ENCODE assay signal across 2 cellular contexts in genomic region chr17:74744349-74744713, GRCh38.
TF ChIP-seq lines count a peak whose summit lies in the region.

No MANE protein-coding gene starts in this region.

TF ChIP-seq in HEK293, 187 proteins besides CTCF, POLR2A, EP300 and RAD21:
- TF ChIP-seq ZNF335 (tag by site-specific recombination; conservative IDR thresholded peaks at IDR 0.05) (peak; percentile 50; the same call in 1 of the 2 replicates), ZNF837 (tag by site-specific recombination; IDR thresholded peaks at IDR 0.05) (no peak)

TF ChIP-seq in GM12878, 131 proteins besides CTCF, POLR2A, EP300 and RAD21:
- TF ChIP-seq MYB (IDR thresholded peaks at IDR 0.05; ENCODE audit: borderline replicate concordance, low read depth, low read length) (no peak), RFX5 (IDR thresholded peaks at IDR 0.05; ENCODE audit: low read depth, low read length) (no peak), NFIC (IDR thresholded peaks at IDR 0.05; ENCODE audit: low read depth, low read length) (no peak), ZNF207 (IDR thresholded peaks at IDR 0.05; ENCODE audit: borderline replicate concordance) (0 out of 2 replicates have a peak, but pooled peaks have one; percentile 37)
